In genomic region chr12:40622246-40622838, GRCh38 we compare ENCODE assay signal across 8 cellular contexts.
DNase-seq lines count a peak whose midpoint lies in the region; ATAC-seq, FAIRE-seq and TF ChIP-seq lines count a peak whose summit lies in the region.

No MANE protein-coding gene starts in this region.

- H3K9me2 ChIP-seq in OCI-LY7 (ENCODE audit: insufficient read depth, low read length) = no peaks in the 10 kb centered on the region

- no TSS peak for BruUV-seq in OCI-LY7 (replicated peaks; lab: Mats Ljungman, UMichigan)

- no peak overlapping the region for H2AFZ ChIP-seq in OCI-LY7 (ENCODE audit: low read length)

- H3K9me3 ChIP-seq in OCI-LY7 (ENCODE audit: low read length) (no peaks in the 10 kb centered on the region), right lobe of liver (no peaks in the 10 kb centered on the region), testis (no peaks in the 10 kb centered on the region)

- DNase-seq in GM06990 (ENCODE audit: extremely low read depth, insufficient read length) (peak; percentile 16), HL-60 (ENCODE audit: low read depth in 1 of 2, low spot score in 1 of 2) (peak in 1 of 2 experiments; percentile 10), OCI-LY7 (ENCODE audit: low spot score) (peak; percentile 59), choroid plexus epithelial cell (ENCODE audit: low read depth) (peak; percentile 77), right lobe of liver (peak in 2 of 3 donors; percentile 32 to 51), testis (peak; percentile 91)

- H3K4me1 ChIP-seq in OCI-LY7 (ENCODE audit: insufficient read depth, low read length, poor library complexity, severe bottlenecking) = no peaks in the 10 kb centered on the region
- no peaks in the 10 kb centered on the region for H3K4me1 ChIP-seq in right lobe of liver
- H3K4me1 ChIP-seq in testis = no peaks in the 10 kb centered on the region

- H3K27me3 ChIP-seq in GM06990 (replicated peaks; ENCODE audit: control insufficient read depth, insufficient read depth, low read length) (no peaks in the 10 kb centered on the region), HL-60 (ENCODE audit: insufficient read depth, poor library complexity, severe bottlenecking) (no peaks in the 10 kb centered on the region), right lobe of liver (no peaks in the 10 kb centered on the region), testis (no peaks in the 10 kb centered on the region)

- 3% methylated on average over 3 of the region's 3 CpGs for WGBS in right lobe of liver (ENCODE audit: insufficient coverage, low coverage, low lambda C conversion rate, missing lambda C conversion rate)
- WGBS in testis, 2 donors = 36 to 51% methylated on average over 3 of the region's 3 CpGs

- no peak overlapping the region for H3K4me3 ChIP-seq in GM06990 (replicated peaks; ENCODE audit: low read depth, low read length)
- no peak overlapping the region for H3K4me3 ChIP-seq in HL-60 (replicated peaks; ENCODE audit: insufficient read depth, low read length)
- H3K4me3 ChIP-seq in OCI-LY7 (ENCODE audit: low read depth, low read length, poor library complexity, severe bottlenecking) = no peak overlapping the region
- H3K4me3 ChIP-seq in choroid plexus epithelial cell (ENCODE audit: low read depth, low read length) = no peak overlapping the region
- H3K4me3 ChIP-seq in right lobe of liver = no peak overlapping the region
- H3K4me3 ChIP-seq in testis = no peak overlapping the region

- ATAC-seq in right lobe of liver (peak; percentile 47 to 60 (median 56)), GM21360 (IDR thresholded peaks at IDR 0.05; ENCODE audit: unreplicated experiment) (no peak)

- TF ChIP-seq CTCF in GM06990 (IDR thresholded peaks at IDR 0.05; ENCODE audit: insufficient read depth, low read length, poor library complexity, severe bottlenecking) (peak; percentile 74), HL-60 (IDR thresholded peaks at IDR 0.05; ENCODE audit: insufficient read depth, low read length) (peak; percentile 54), OCI-LY7 (conservative IDR thresholded peaks at IDR 0.05; ENCODE audit: low read length) (peak; percentile 94), choroid plexus epithelial cell (conservative IDR thresholded peaks at IDR 0.05; ENCODE audit: low read depth, low read length) (peak; percentile 77), right lobe of liver (IDR thresholded peaks at IDR 0.05) (peak; percentile 55 to 87 (median 76)), testis (IDR thresholded peaks at IDR 0.05) (peak; percentile 67 to 83 (median 80))

- FAIRE-seq in A204.1 (lab: Jason Lieb, UNC) = peak; percentile 3

- no peak overlapping the region for H3K27ac ChIP-seq in HL-60 (replicated peaks)
- H3K27ac ChIP-seq in OCI-LY7 (ENCODE audit: low read depth, low read length, poor library complexity, severe bottlenecking) = no peak overlapping the region
- H3K27ac ChIP-seq in right lobe of liver = no peak overlapping the region
- H3K27ac ChIP-seq in testis = no peak overlapping the region

- CTCF ChIA-PET in OCI-LY7 (lab: Charles Lee; ENCODE audit: unreplicated experiment) = no interaction called here

- POLR2A ChIA-PET in OCI-LY7 (lab: Charles Lee) = no interaction called here

- H4K20me1 ChIP-seq in OCI-LY7 (ENCODE audit: insufficient read depth, low read length) = no peaks in the 10 kb centered on the region

- no peak overlapping the region for H3K4me2 ChIP-seq in OCI-LY7 (ENCODE audit: low read length)

- H3K79me2 ChIP-seq in OCI-LY7 (ENCODE audit: insufficient read depth, low read depth, low read length) = no peaks in the 10 kb centered on the region

- intact Hi-C loops in OCI-LY7 (cut with micrococcal nuclease; ENCODE audit: unreplicated experiment) = loop anchor here (1.0 kb wide), 1 partner anchor 299 kb away; no protein-coding TSS in a partner anchor
- intact Hi-C loops in right lobe of liver (cut with DNase I) = loop anchor here (5.0 kb wide), 1 partner anchor 300 kb away; no protein-coding TSS in a partner anchor
- intact Hi-C loops in testis (cut with DNase I; ENCODE audit: low total_unique reads) = loop anchor here (5.0 kb wide), 1 partner anchor 300 kb away; no protein-coding TSS in a partner anchor

- H3K36me3 ChIP-seq in GM06990 (ENCODE audit: control insufficient read depth, insufficient read depth, low read length) (no peaks in the 10 kb centered on the region), OCI-LY7 (ENCODE audit: insufficient read depth, low read length) (no peaks in the 10 kb centered on the region), right lobe of liver (no peaks in the 10 kb centered on the region), testis (ENCODE audit: low read depth, missing control alignments) (no peaks in the 10 kb centered on the region)

- no peak for TF ChIP-seq POLR2A in right lobe of liver (IDR thresholded peaks at IDR 0.05)
- TF ChIP-seq POLR2A in testis (IDR thresholded peaks at IDR 0.05) = no peak
